21 cellular contexts compared by ENCODE assay signal in genomic region chr4:126775485-126776106, GRCh38.
DNase-seq lines count a peak whose midpoint lies in the region; ATAC-seq, FAIRE-seq and TF ChIP-seq lines count a peak whose summit lies in the region.
"Had no signal": no experiment of that assay in that cellular context is flagged by ENCODE, and none has a peak within 500 bp of the region (broad histone marks: within the 10 kb centered on the region; RNA-seq: fewer than 3 reads in every experiment).

No MANE protein-coding gene starts in this region.

- no peaks in the 10 kb centered on the region for H3K9me1 ChIP-seq in endothelial cell of umbilical vein (replicated peaks; ENCODE audit: control insufficient read depth, extremely low read depth, insufficient read depth, low read length)

- no peak for TF ChIP-seq POLR2A in endothelial cell of umbilical vein (IDR thresholded peaks at IDR 0.05; ENCODE audit: low read depth, low read length)

- POLR2A ChIA-PET in endothelial cell of umbilical vein (lab: Charles Lee): no interaction called here

- peaks cover 9% of the 10 kb centered on the region; the same call in 1 of the 2 replicates for H3K9me3 Mint-ChIP-seq in HFFc6
- no peaks in the 10 kb centered on the region for H3K9me3 Mint-ChIP-seq in type B pancreatic cell

- no peaks in the 10 kb centered on the region for H3K27me3 ChIP-seq in ACC112 (ENCODE audit: insufficient read depth, low read length)
- H3K27me3 ChIP-seq in endothelial cell of umbilical vein (ENCODE audit: control insufficient read depth in 2 of 2, insufficient read depth in 2 of 2, low read length in 2 of 2): no peaks in the 10 kb centered on the region
- H3K27me3 ChIP-seq: BLaER1 had no signal

- H4K20me1 ChIP-seq in endothelial cell of umbilical vein (replicated peaks; ENCODE audit: control insufficient read depth, extremely low read depth, insufficient read depth, low read length): no peaks in the 10 kb centered on the region
- H4K20me1 ChIP-seq: BLaER1 had no signal

- no TSS peak for BruUV-seq in endothelial cell of umbilical vein (replicated peaks; lab: Mats Ljungman, UMichigan)

- dilution Hi-C loops in endothelial cell of umbilical vein (cut with MboI; ENCODE audit: extremely low pct_ligation_motif_present, low sequenced_read_pairs): no loop called here

- H3K9ac ChIP-seq in endothelial cell of umbilical vein (replicated peaks; ENCODE audit: extremely low read depth, insufficient read depth, low read length): no peak overlapping the region
- H3K9ac ChIP-seq: BLaER1 had no signal

- H3K4me1 Mint-ChIP-seq in HFFc6 (ENCODE audit: low read depth): peaks cover 59% of the 10 kb centered on the region
- no peaks in the 10 kb centered on the region for H3K4me1 Mint-ChIP-seq in type B pancreatic cell (ENCODE audit: unreplicated experiment)
- H3K4me1 Mint-ChIP-seq: CD4-positive, CD25-positive, alpha-beta regulatory T cell had no signal

- intact Hi-C loops in endothelial cell of umbilical vein (cut with micrococcal nuclease): loop anchor here (5.0 kb wide), 1 partner anchor 1458 kb away; no protein-coding TSS in a partner anchor

- H3K4me1 ChIP-seq in ACC112 (ENCODE audit: control insufficient read depth, insufficient read depth, low read length, unreplicated experiment) (peaks cover 15% of the 10 kb centered on the region), endothelial cell of umbilical vein (ENCODE audit: control insufficient read depth, extremely low read depth, insufficient read depth, low read length) (peaks cover 18% of the 10 kb centered on the region)
- H3K4me1 ChIP-seq: BLaER1 had no signal

- H2AFZ ChIP-seq in ACC112 (ENCODE audit: low read length, unreplicated experiment) (peak overlapping the region; percentile 45), endothelial cell of umbilical vein (ENCODE audit: low read depth, low read length) (peak overlapping the region; percentile 26)

- H3K27ac ChIP-seq in ACC112 (ENCODE audit: low read depth, low read length) (no peak overlapping the region), endothelial cell of umbilical vein (ENCODE audit: insufficient read depth, low read depth, low read length) (no peak overlapping the region)
- H3K27ac ChIP-seq: BLaER1, SK-N-MC had no signal

- H3K27me3 Mint-ChIP-seq in HFFc6 (ENCODE audit: insufficient read depth) (no peaks in the 10 kb centered on the region), type B pancreatic cell (no peaks in the 10 kb centered on the region)
- H3K27me3 Mint-ChIP-seq: CD4-positive, CD25-positive, alpha-beta regulatory T cell had no signal

- DNase-seq in HFFc6: no peak
- DNase-seq in OCI-M1 (lab: John Stamatoyannopoulos, UW): peak; percentile 32
- no peak for DNase-seq in endothelial cell of umbilical vein (ENCODE audit: low read depth, low spot score)
- DNase-seq in urothelium cell line (ENCODE audit: low spot score): no peak
- DNase-seq in activated CD4-positive, CD25-positive, alpha-beta regulatory T cell (lab: John Stamatoyannopoulos, UW): no peak
- DNase-seq in type B pancreatic cell (ENCODE audit: extremely low spot score, unreplicated experiment): no peak
- DNase-seq: CD4-positive, CD25-positive, alpha-beta regulatory T cell; NCI-H1048; NCI-H1417 treated with DMSO at 0.1 percent for 48 hours; NCI-H1694 treated with DMSO at 0.1 percent for 48 hours; NCI-H2081; NCI-H2227 treated with DMSO at 0.1 percent for 48 hours; NCI-H526 treated with DMSO at 0.1 percent for 48 hours; SIG-M5 had no signal

- no peaks in the 10 kb centered on the region; the same call in 1 of the 2 replicates for H3K36me3 Mint-ChIP-seq in HFFc6 (ENCODE audit: low read depth)
- no peaks in the 10 kb centered on the region for H3K36me3 Mint-ChIP-seq in type B pancreatic cell
- H3K36me3 Mint-ChIP-seq: CD4-positive, CD25-positive, alpha-beta regulatory T cell had no signal

- CTCF ChIA-PET in endothelial cell of umbilical vein (lab: Charles Lee): no interaction called here

- no peaks in the 10 kb centered on the region for H3K9me3 ChIP-seq in endothelial cell of umbilical vein (replicated peaks; ENCODE audit: control insufficient read depth, insufficient read depth, low read length)

- H3K36me3 ChIP-seq in ACC112 (ENCODE audit: insufficient read depth, low read length) (no peaks in the 10 kb centered on the region), endothelial cell of umbilical vein (ENCODE audit: control insufficient read depth in 2 of 2, extremely low read depth in 1 of 2, insufficient read depth in 2 of 2, low read length in 2 of 2) (no peaks in the 10 kb centered on the region)
- H3K36me3 ChIP-seq: BLaER1 had no signal

- H3K4me3 Mint-ChIP-seq in HFFc6 (peak overlapping the region; percentile 63; the same call in 1 of the 2 replicates), type B pancreatic cell (no peak overlapping the region)
- H3K4me3 Mint-ChIP-seq: CD4-positive, CD25-positive, alpha-beta regulatory T cell had no signal

- H3K27ac Mint-ChIP-seq in HFFc6 (peak overlapping the region; percentile 84), type B pancreatic cell (no peak overlapping the region)
- H3K27ac Mint-ChIP-seq: CD4-positive, CD25-positive, alpha-beta regulatory T cell had no signal

- H3K79me2 ChIP-seq in ACC112 (ENCODE audit: control insufficient read depth, insufficient read depth, low read length, unreplicated experiment) (no peaks in the 10 kb centered on the region), endothelial cell of umbilical vein (ENCODE audit: control insufficient read depth, insufficient read depth, low read length) (no peaks in the 10 kb centered on the region)

- TF ChIP-seq CTCF in HFFc6 (IDR thresholded peaks at IDR 0.05): no peak
- no peak for TF ChIP-seq CTCF in endothelial cell of umbilical vein (IDR thresholded peaks at IDR 0.05; ENCODE audit: extremely low read depth in 1 of 2, insufficient read depth in 1 of 2, low read depth in 1 of 2, low read length in 2 of 2)
- TF ChIP-seq CTCF in type B pancreatic cell (conservative IDR thresholded peaks at IDR 0.05): no peak

- FAIRE-seq in endothelial cell of umbilical vein (lab: Jason Lieb, UNC) (peak; percentile 18), urothelium cell line (lab: Jason Lieb, UNC) (no peak)
- FAIRE-seq: G401.6 had no signal

- H3K4me3 ChIP-seq in ACC112 (ENCODE audit: low read depth, low read length) (no peak overlapping the region), endothelial cell of umbilical vein (replicated peaks in 1 of 3; ENCODE audit: insufficient read depth in 1 of 3, low read depth in 1 of 3, low read length in 3 of 3) (no peak overlapping the region)
- H3K4me3 ChIP-seq: BLaER1, SK-N-MC had no signal

- no peak overlapping the region for H3K4me2 ChIP-seq in endothelial cell of umbilical vein (ENCODE audit: insufficient read depth, low read length)
- H3K4me2 ChIP-seq: BLaER1 had no signal

- no peak for ATAC-seq in GM21526 (IDR thresholded peaks at IDR 0.05; ENCODE audit: low FRiP score, unreplicated experiment)
- ATAC-seq: HCT116, Panc1 had no signal

TF ChIP-seq in endothelial cell of umbilical vein, 7 proteins besides CTCF, POLR2A, EP300 and RAD21:
- TF ChIP-seq GATA2 (IDR thresholded peaks at IDR 0.05; ENCODE audit: insufficient read depth, insufficient read length, low read depth, low read length) (no peak), JUN (IDR thresholded peaks at IDR 0.05; ENCODE audit: borderline replicate concordance, insufficient read depth, insufficient read length, low read depth) (no peak), MYC (IDR thresholded peaks at IDR 0.05; ENCODE audit: low read depth, low read length) (no peak), FOS (IDR thresholded peaks at IDR 0.05; ENCODE audit: borderline replicate concordance, insufficient read depth, low read length) (no peak), POLR2AphosphoS5 (IDR thresholded peaks at IDR 0.05; ENCODE audit: insufficient read depth, low read depth, low read length) (no peak), MAX (IDR thresholded peaks at IDR 0.05; ENCODE audit: insufficient read depth, insufficient read length) (no peak), EZH2 (IDR thresholded peaks at IDR 0.05; ENCODE audit: borderline replicate concordance, low read depth, low read length, severe bottlenecking) (no peak)
